8 cellular contexts compared by ENCODE assay signal in the genomic region with DNA sequence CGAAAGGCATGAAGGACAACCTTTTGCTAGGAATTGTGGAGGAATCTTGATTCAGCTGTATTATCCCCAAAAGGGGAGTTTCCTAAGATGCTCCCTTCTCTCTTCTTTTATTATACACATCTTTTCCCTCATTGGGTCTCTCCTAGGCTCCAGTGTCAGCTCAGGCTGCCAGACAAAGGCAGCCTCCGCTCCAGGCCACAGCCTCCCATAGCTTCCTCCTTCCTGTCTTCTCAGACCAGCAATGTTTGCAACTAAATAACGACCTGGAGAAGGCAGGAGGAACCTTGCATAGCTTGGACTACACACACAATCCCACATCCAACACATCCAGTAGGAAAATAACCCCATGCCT. TPM values are rescaled to one million over a fixed set of nuclear protein-coding genes. Genes with fewer than 3 reads are reported as not detected.
DNase-seq lines count a peak whose midpoint lies in the region; ATAC-seq and TF ChIP-seq lines count a peak whose summit lies in the region.

No MANE protein-coding gene starts in this region.

- intact Hi-C loops in breast epithelium (cut with DNase I; ENCODE audit: low total_unique reads), result no loop called here

- no peak for TF ChIP-seq POLR2A in breast epithelium (IDR thresholded peaks at IDR 0.05)

- peak overlapping the region; percentile 96; the same call in 1 of the 2 replicates for H2AFZ ChIP-seq in Karpas-422 (ENCODE audit: low read length)

- peak overlapping the region; percentile 80 for H3K27ac ChIP-seq in BLaER1
- H3K27ac ChIP-seq in Karpas-422 (ENCODE audit: low read length), result no peak overlapping the region
- H3K27ac ChIP-seq in breast epithelium, result peak overlapping the region; percentile 94 to 95
- H3K27ac ChIP-seq in muscle layer of duodenum (ENCODE audit: low read length), result peak overlapping the region; percentile 90

- no peaks in the 10 kb centered on the region for H3K79me2 ChIP-seq in Karpas-422 (ENCODE audit: low read length)

- no peak for ATAC-seq in GM19328 (IDR thresholded peaks at IDR 0.05; ENCODE audit: unreplicated experiment)

- DNase-seq in Karpas-422 (no peak), breast epithelium (ENCODE audit: low spot score in 2 of 2) (no peak), ureter (ENCODE audit: low spot score) (no peak), G401 (ENCODE audit: low spot score) (no peak), SW480 (ENCODE audit: low spot score) (no peak)

- H3K4me1 ChIP-seq in BLaER1, result peaks cover 45% of the 10 kb centered on the region
- H3K4me1 ChIP-seq in Karpas-422 (ENCODE audit: low read length), result peaks cover 22% of the 10 kb centered on the region
- peaks cover 0 to 5% of the 10 kb centered on the region in 2 donors for H3K4me1 ChIP-seq in breast epithelium
- peaks cover 13% of the 10 kb centered on the region in 2 donors for H3K4me1 ChIP-seq in muscle layer of duodenum (ENCODE audit: control insufficient read depth in 1 of 2, insufficient read depth in 2 of 2, low read length in 2 of 2)

- H3K4me2 ChIP-seq in BLaER1, result peak overlapping the region; percentile 93
- H3K4me2 ChIP-seq in Karpas-422 (ENCODE audit: low read depth, low read length, poor library complexity, severe bottlenecking), result peak overlapping the region; percentile 85

- peak overlapping the region; percentile 76 for H3K9ac ChIP-seq in BLaER1
- H3K9ac ChIP-seq in Karpas-422 (ENCODE audit: low read length), result peak overlapping the region; percentile 74

- H3K27me3 ChIP-seq in BLaER1, result peaks cover 31% of the 10 kb centered on the region
- no peaks in the 10 kb centered on the region for H3K27me3 ChIP-seq in Karpas-422 (ENCODE audit: low read length)
- peaks cover 0 to 7% of the 10 kb centered on the region in 2 donors for H3K27me3 ChIP-seq in breast epithelium
- H3K27me3 ChIP-seq in muscle layer of duodenum (ENCODE audit: low read depth, low read length), result peaks cover 18% of the 10 kb centered on the region

- H4K20me1 ChIP-seq in BLaER1 (peaks cover 5% of the 10 kb centered on the region; the same call in 1 of the 2 replicates), Karpas-422 (ENCODE audit: insufficient read depth, low read depth, low read length) (no peaks in the 10 kb centered on the region)

- H3K36me3 ChIP-seq in BLaER1 (peaks cover 24% of the 10 kb centered on the region), Karpas-422 (ENCODE audit: insufficient read depth, low read length) (no peaks in the 10 kb centered on the region), breast epithelium (no peaks in the 10 kb centered on the region), muscle layer of duodenum (ENCODE audit: control insufficient read depth in 1 of 2, insufficient read depth in 2 of 2, low read length in 2 of 2) (peaks cover 13 to 16% of the 10 kb centered on the region in 2 donors)

- peak overlapping the region; percentile 72 for H3K4me3 ChIP-seq in BLaER1
- peak overlapping the region; percentile 73 for H3K4me3 ChIP-seq in Karpas-422 (ENCODE audit: low read length)
- H3K4me3 ChIP-seq in breast epithelium, result peak overlapping the region; percentile 44 to 64 (median 57)
- peak overlapping the region; percentile 53 to 77 for H3K4me3 ChIP-seq in muscle layer of duodenum (ENCODE audit: low read depth in 1 of 2, low read length in 2 of 2)

- H3K9me2 ChIP-seq in Karpas-422 (replicated peaks; ENCODE audit: insufficient read depth, low read length), result no peaks in the 10 kb centered on the region

- in situ Hi-C loops in G401 (cut with HindIII; ENCODE audit: low sequenced_read_pairs), result no loop called here

- no peaks in the 10 kb centered on the region for H3K9me3 ChIP-seq in BLaER1
- no peaks in the 10 kb centered on the region for H3K9me3 ChIP-seq in Karpas-422 (ENCODE audit: low read length)
- H3K9me3 ChIP-seq in breast epithelium, result no peaks in the 10 kb centered on the region
- H3K9me3 ChIP-seq in muscle layer of duodenum (ENCODE audit: control insufficient read depth in 1 of 2, low read length in 2 of 2), result no peaks in the 10 kb centered on the region

- TF ChIP-seq CTCF in breast epithelium (IDR thresholded peaks at IDR 0.05), result no peak

RNA-seq across cellular contexts. Expression of a gene that starts 12.3 kb away (rescaled TPM):
- 8.5 and 13.6 TPM in 2 replicates for total RNA-seq in Karpas-422 (2014; rRNA removed; shearing (Covaris generic); ENCODE audit: low replicate concordance)
- total RNA-seq in breast epithelium, result 10 to 100 TPM; 63.7 to 90.4 (median 75.7) TPM
- 36.8 TPM for total RNA-seq in ureter
- 58.9 and 65.7 TPM in 2 replicates for total RNA-seq in G401 (2014; rRNA removed; shearing (Covaris generic))

RNA-seq across cellular contexts. Expression of a gene that starts 12.4 kb away (rescaled TPM):
- 2.6 and 3.0 TPM in 2 replicates for total RNA-seq in Karpas-422 (2014; rRNA removed; shearing (Covaris generic); ENCODE audit: low replicate concordance)
- 1 to 10 TPM in 1 of 3 donors, under 1 TPM in 2; 0.48 to 2.3 (median 0.66) TPM for total RNA-seq in breast epithelium
- total RNA-seq in ureter, result 0.18 TPM
- 2.4 and 4.5 TPM in 2 replicates for total RNA-seq in G401 (2014; rRNA removed; shearing (Covaris generic))

RNA-seq across cellular contexts. Expression of a gene that starts 18.5 kb away (rescaled TPM):
- 21.5 and 50.1 TPM in 2 replicates for total RNA-seq in Karpas-422 (2014; rRNA removed; shearing (Covaris generic); ENCODE audit: low replicate concordance)
- total RNA-seq in breast epithelium (1 to 10 TPM; 2.8 to 4.9 (median 4.5) TPM), ureter (3.4 TPM)
- 105 and 145 TPM in 2 replicates for total RNA-seq in G401 (2014; rRNA removed; shearing (Covaris generic))

RNA-seq across cellular contexts. Expression of a gene that starts 43.7 kb away (rescaled TPM):
- total RNA-seq in Karpas-422 (2014; rRNA removed; shearing (Covaris generic); ENCODE audit: low replicate concordance), result 11.3 and 23.9 TPM in 2 replicates
- total RNA-seq in breast epithelium (10 to 100 TPM; 44.0 to 67.5 (median 61.3) TPM), ureter (63.6 TPM)
- 146 and 166 TPM in 2 replicates for total RNA-seq in G401 (2014; rRNA removed; shearing (Covaris generic))

RNA-seq across cellular contexts. Expression of a gene that starts 56.0 kb away (rescaled TPM):
- 14.5 and 17.0 TPM in 2 replicates for total RNA-seq in Karpas-422 (2014; rRNA removed; shearing (Covaris generic); ENCODE audit: low replicate concordance)
- total RNA-seq in breast epithelium, result 1 to 10 TPM; 3.4 to 7.5 (median 5.3) TPM
- total RNA-seq in ureter, result 13.7 TPM
- 20.9 and 21.7 TPM in 2 replicates for total RNA-seq in G401 (2014; rRNA removed; shearing (Covaris generic))
